In the genomic region with DNA sequence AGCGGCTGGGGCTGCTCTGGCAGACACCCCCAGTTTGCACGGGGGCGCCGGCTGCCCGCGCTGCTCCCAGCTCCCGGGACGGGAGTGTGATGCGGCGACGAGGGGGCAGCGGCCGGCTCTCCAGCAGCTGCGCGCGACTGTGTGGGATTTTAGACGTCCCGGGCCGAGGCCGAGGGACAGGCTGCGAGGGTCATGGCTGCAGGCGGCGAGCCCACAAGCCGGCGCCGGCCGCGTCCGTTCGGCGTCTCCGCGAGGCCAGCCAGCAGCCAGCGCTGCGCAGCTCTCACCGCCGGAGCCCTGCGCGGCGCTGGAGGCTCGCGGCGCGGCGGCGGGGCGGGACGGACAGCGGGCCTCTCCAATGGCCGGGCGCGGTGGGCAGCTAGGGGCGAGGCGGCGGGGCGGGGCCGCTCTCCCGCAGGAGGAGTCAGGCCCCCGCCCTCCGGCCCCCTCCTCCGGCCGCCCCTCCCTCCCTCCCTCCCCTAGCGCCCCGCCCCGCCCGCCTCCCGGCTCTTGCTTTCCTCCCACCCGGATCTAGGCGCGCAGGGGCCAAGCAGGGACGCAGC, we compare ENCODE assay signal across 8 cellular contexts.
DNase-seq lines count a peak whose midpoint lies in the region; ATAC-seq and TF ChIP-seq lines count a peak whose summit lies in the region.

A gene (minus strand): TSS at position 285 of the 563 bp plus-strand sequence. CDS start 310 bp downstream, outside the sequence.

- H3K4me3 Mint-ChIP-seq in dendritic cell treated with granulocyte-macrophage colony-stimulating factor and Interleukin-4, amounts not matched to agents 40 ng/mL and 50 ng/mL, for 4 days = peak within 1 kb of the TSS; percentile 91

- intact Hi-C loops in dendritic cell treated with granulocyte-macrophage colony-stimulating factor and Interleukin-4, amounts not matched to agents 40 ng/mL and 50 ng/mL, for 4 days (cut with micrococcal nuclease) = no loop called here

- peak within 1 kb of the TSS; percentile 94 for H3K27ac ChIP-seq in VCaP

- peaks cover 58% of the 10 kb centered on the region for H3K27me3 Mint-ChIP-seq in dendritic cell treated with granulocyte-macrophage colony-stimulating factor and Interleukin-4, amounts not matched to agents 40 ng/mL and 50 ng/mL, for 4 days

- peak; percentile 86 for DNase-seq in AG10803 (ENCODE audit: low read depth)
- peak; percentile 70 for DNase-seq in NCI-H2107 (lab: John Stamatoyannopoulos, UW)
- DNase-seq in left kidney (ENCODE audit: low read depth, low spot score) = peak; percentile 97
- peak; percentile 41 to 51 for DNase-seq in stimulated activated CD4-positive, alpha-beta T cell treated with anti-CD3 and anti-CD28 coated beads, Interleukin-2, amount 100 ng/mL, for 48 hours

- peaks cover 10% of the 10 kb centered on the region for H3K36me3 Mint-ChIP-seq in dendritic cell treated with granulocyte-macrophage colony-stimulating factor and Interleukin-4, amounts not matched to agents 40 ng/mL and 50 ng/mL, for 4 days (ENCODE audit: low read depth)

- H3K4me1 Mint-ChIP-seq in dendritic cell treated with granulocyte-macrophage colony-stimulating factor and Interleukin-4, amounts not matched to agents 40 ng/mL and 50 ng/mL, for 4 days (ENCODE audit: low read depth) = peaks cover 23% of the 10 kb centered on the region

- TF ChIP-seq CTCF in AG10803 (conservative IDR thresholded peaks at IDR 0.05; ENCODE audit: low read length) (no peak), VCaP (conservative IDR thresholded peaks at IDR 0.05) (no peak)

- H3K27ac Mint-ChIP-seq in dendritic cell treated with granulocyte-macrophage colony-stimulating factor and Interleukin-4, amounts not matched to agents 40 ng/mL and 50 ng/mL, for 4 days = peak within 1 kb of the TSS; percentile 67

- ATAC-seq in GM18858 (IDR thresholded peaks at IDR 0.05; ENCODE audit: unreplicated experiment) (peak; percentile 89), HG03039 (IDR thresholded peaks at IDR 0.05; ENCODE audit: unreplicated experiment) (peak; percentile 92)

- no peaks in the 10 kb centered on the region for H3K9me3 Mint-ChIP-seq in dendritic cell treated with granulocyte-macrophage colony-stimulating factor and Interleukin-4, amounts not matched to agents 40 ng/mL and 50 ng/mL, for 4 days

- peak within 1 kb of the TSS; percentile 90 for H3K4me3 ChIP-seq in AG10803 (ENCODE audit: low read length)

Comparison
In these comparisons a context has a peak if more than half of its experiments do, and no peak if none do; other contexts are left out.
1. Peak in every context shown above with its lines: DNase-seq, ATAC-seq, H3K4me3 ChIP-seq and H3K27ac ChIP-seq.
2. DNase-seq: peak in every context shown above with its lines; median percentile 97 in left kidney; 86 in AG10803; 70 in NCI-H2107; 46 in stimulated activated CD4-positive, alpha-beta T cell treated with anti-CD3 and anti-CD28 coated beads, Interleukin-2, amount 100 ng/mL, for 48 hours.